ENCODE assay signal across 23 cellular contexts in the genomic region with DNA sequence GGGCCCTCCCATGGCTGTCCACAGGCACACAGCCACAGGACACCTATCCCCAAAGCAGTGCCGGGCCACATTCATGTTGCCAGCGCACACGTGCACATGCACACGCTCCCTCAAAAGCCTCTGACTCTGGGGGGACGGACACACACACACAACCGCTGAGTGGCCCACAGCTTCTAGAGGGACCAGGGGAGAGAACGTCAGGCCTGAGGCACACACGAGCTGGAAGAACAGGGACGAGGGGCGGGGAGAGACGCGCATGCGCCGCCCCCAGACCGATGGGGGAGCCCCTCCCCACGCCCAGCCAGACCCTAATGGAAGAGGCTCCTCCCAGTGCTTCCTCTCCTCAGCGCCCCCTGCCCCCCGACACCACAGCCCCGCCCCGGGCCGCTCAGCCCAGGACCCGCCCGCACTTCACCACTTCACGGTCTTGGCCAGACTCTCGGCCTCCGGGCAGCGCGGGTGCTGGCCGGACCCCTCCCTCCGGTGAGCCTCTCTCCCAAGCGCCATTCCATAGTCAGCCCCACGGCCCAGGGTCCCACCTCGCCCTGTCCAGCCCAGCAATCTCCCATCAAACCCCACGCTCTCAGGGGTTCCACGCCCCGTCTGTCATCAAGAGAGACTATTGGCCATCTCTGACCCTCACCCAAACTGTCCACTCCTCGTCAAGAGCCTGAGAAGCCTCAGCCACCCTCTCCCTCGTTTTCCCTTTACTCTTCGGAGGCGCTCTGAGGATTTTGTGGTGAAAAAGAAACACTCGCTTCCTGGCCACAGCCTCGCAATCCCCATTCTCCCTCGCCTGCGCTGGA. TPM values are rescaled to one million over a fixed set of nuclear protein-coding genes. Genes with fewer than 3 reads are reported as not detected.
DNase-seq lines count a peak whose midpoint lies in the region; ATAC-seq and TF ChIP-seq lines count a peak whose summit lies in the region.
"Had no signal": no experiment of that assay in that cellular context is flagged by ENCODE, and none has a peak within 500 bp of the region (broad histone marks: within the 10 kb centered on the region; RNA-seq: fewer than 3 reads in every experiment).

No MANE protein-coding gene starts in this region.

- H3K9ac ChIP-seq in BLaER1 (no peak overlapping the region), NT2/D1 (ENCODE audit: insufficient read length, low read depth) (peak overlapping the region; percentile 17)

- peaks cover 11% of the 10 kb centered on the region for H3K9me3 Mint-ChIP-seq in glutamatergic neuron (ENCODE audit: unreplicated experiment)
- no peaks in the 10 kb centered on the region for H3K9me3 Mint-ChIP-seq in nephron progenitor cell
- no peaks in the 10 kb centered on the region for H3K9me3 Mint-ChIP-seq in activated naive CD4-positive, alpha-beta T cell treated with anti-CD3 and anti-CD28 coated beads for 36 hours
- H3K9me3 Mint-ChIP-seq: CD4-positive, alpha-beta T cell; effector memory CD8-positive, alpha-beta T cell had no signal

- H3K27me3 Mint-ChIP-seq in glutamatergic neuron (ENCODE audit: unreplicated experiment), result peaks cover 31% of the 10 kb centered on the region
- peaks cover 90% of the 10 kb centered on the region for H3K27me3 Mint-ChIP-seq in nephron progenitor cell (ENCODE audit: low read depth, poor library complexity)
- H3K27me3 Mint-ChIP-seq in activated naive CD4-positive, alpha-beta T cell treated with anti-CD3 and anti-CD28 coated beads for 36 hours (ENCODE audit: low read depth), result peaks cover 58% of the 10 kb centered on the region

- H3K36me3 Mint-ChIP-seq in glutamatergic neuron (ENCODE audit: unreplicated experiment), result no peaks in the 10 kb centered on the region
- H3K36me3 Mint-ChIP-seq in nephron progenitor cell (ENCODE audit: low read depth), result no peaks in the 10 kb centered on the region
- H3K36me3 Mint-ChIP-seq in activated naive CD4-positive, alpha-beta T cell treated with anti-CD3 and anti-CD28 coated beads for 36 hours (ENCODE audit: low read depth), result no peaks in the 10 kb centered on the region

- peaks cover 60% of the 10 kb centered on the region for H3K27me3 ChIP-seq in BLaER1
- peaks cover 45% of the 10 kb centered on the region for H3K27me3 ChIP-seq in NT2/D1 (ENCODE audit: insufficient read depth, insufficient read length)

- H3K27ac ChIP-seq in BLaER1, result no peak overlapping the region
- H3K27ac ChIP-seq: heart right ventricle, right atrium auricular region had no signal

- H3K4me1 ChIP-seq in BLaER1 (peaks cover 43% of the 10 kb centered on the region), NT2/D1 (ENCODE audit: insufficient read depth, insufficient read length) (peaks cover 19% of the 10 kb centered on the region)

- H3K36me3 ChIP-seq in BLaER1, result no peaks in the 10 kb centered on the region
- no peaks in the 10 kb centered on the region for H3K36me3 ChIP-seq in NT2/D1 (ENCODE audit: insufficient read depth, insufficient read length, low read length)
- H3K36me3 ChIP-seq: heart right ventricle, right atrium auricular region had no signal

- intact Hi-C loops in activated naive CD4-positive, alpha-beta T cell treated with anti-CD3 and anti-CD28 coated beads for 36 hours (cut with micrococcal nuclease), result no loop called here

- H3K4me3 ChIP-seq in BLaER1 (no peak overlapping the region), NT2/D1 (ENCODE audit: insufficient read length, low read depth) (no peak overlapping the region)
- H3K4me3 ChIP-seq: heart right ventricle, right atrium auricular region had no signal

- ATAC-seq in GM19328 (IDR thresholded peaks at IDR 0.05; ENCODE audit: unreplicated experiment), result no peak
- no peak for ATAC-seq in HG03039 (IDR thresholded peaks at IDR 0.05; ENCODE audit: unreplicated experiment)
- ATAC-seq: stimulated activated naive CD8-positive, alpha-beta T cell treated with anti-CD3 and anti-CD28 coated beads, Interleukin-15, Interleukin-2, amounts not matched to agents 100 U/mL and 50 U/mL, for 24 hours had no signal

- H4K20me1 ChIP-seq in BLaER1, result peaks cover 6% of the 10 kb centered on the region; the same call in 1 of the 2 replicates

- peaks cover 32% of the 10 kb centered on the region for H3K4me1 Mint-ChIP-seq in glutamatergic neuron (ENCODE audit: low read depth, unreplicated experiment)
- H3K4me1 Mint-ChIP-seq in nephron progenitor cell, result peaks cover 56% of the 10 kb centered on the region
- peaks cover 14% of the 10 kb centered on the region for H3K4me1 Mint-ChIP-seq in activated naive CD4-positive, alpha-beta T cell treated with anti-CD3 and anti-CD28 coated beads for 36 hours (ENCODE audit: low read depth)

- CTCF ChIA-PET in activated naive CD4-positive, alpha-beta T cell treated with anti-CD3 and anti-CD28 coated beads for 36 hours (lab: Charles Lee), result no interaction called here

- peak overlapping the region; percentile 75 for H3K4me3 Mint-ChIP-seq in glutamatergic neuron (ENCODE audit: unreplicated experiment)
- H3K4me3 Mint-ChIP-seq in nephron progenitor cell, result peak overlapping the region; percentile 65
- no peak overlapping the region for H3K4me3 Mint-ChIP-seq in activated naive CD4-positive, alpha-beta T cell treated with anti-CD3 and anti-CD28 coated beads for 36 hours

- H3K9me3 ChIP-seq in BLaER1, result no peaks in the 10 kb centered on the region
- H3K9me3 ChIP-seq in NT2/D1 (ENCODE audit: insufficient read depth, low read length), result no peaks in the 10 kb centered on the region
- H3K9me3 ChIP-seq: heart right ventricle, right atrium auricular region had no signal

- no peak overlapping the region for H3K27ac Mint-ChIP-seq in glutamatergic neuron (ENCODE audit: unreplicated experiment)
- H3K27ac Mint-ChIP-seq in nephron progenitor cell, result no peak overlapping the region
- H3K27ac Mint-ChIP-seq in activated naive CD4-positive, alpha-beta T cell treated with anti-CD3 and anti-CD28 coated beads for 36 hours, result no peak overlapping the region
- H3K27ac Mint-ChIP-seq: CD4-positive, alpha-beta T cell; effector memory CD8-positive, alpha-beta T cell had no signal

- TF ChIP-seq CTCF in glutamatergic neuron (IDR thresholded peaks at IDR 0.05; ENCODE audit: partially characterized antibody, unreplicated experiment), result no peak
- TF ChIP-seq CTCF in nephron progenitor cell (IDR thresholded peaks at IDR 0.05), result no peak

- DNase-seq in NT2/D1 (ENCODE audit: low read depth, low spot score) (no peak), glutamatergic neuron (peak; percentile 38), nephron progenitor cell (peak; percentile 64), NOMO-1 (lab: John Stamatoyannopoulos, UW; ENCODE audit: unreplicated experiment in 2 of 2) (no peak)
- DNase-seq in activated naive CD4-positive, alpha-beta T cell treated with anti-CD3 and anti-CD28 coated beads for 36 hours, result no peak
- DNase-seq: ACHN; activated CD4-positive, CD25-positive, alpha-beta regulatory T cell treated with anti-CD3 and anti-CD28 coated beads, Interleukin-2, amount 50 U/mL, for 72 hours; CD4-positive, alpha-beta T cell; central memory CD4-positive, alpha-beta T cell; effector memory CD8-positive, alpha-beta T cell; heart right ventricle; KG1; NCI-H2029; NCI-H510A; occipital lobe; SIG-M5; stimulated activated CD4-positive, alpha-beta T cell treated with anti-CD3 and anti-CD28 coated beads, Interleukin-15, amount 100 ng/mL, for 24 hours; stimulated activated naive CD8-positive, alpha-beta T cell treated with anti-CD3 and anti-CD28 coated beads, Interleukin-15, Interleukin-2, amounts not matched to agents 100 U/mL and 50 U/mL, for 24 hours; T-helper 9 cell had no signal

- peak overlapping the region; percentile 36 for H3K4me2 ChIP-seq in BLaER1

RNA-seq across cellular contexts. Expression of a gene that starts 11.7 kb away (rescaled TPM):
- 50.4 TPM for total RNA-seq in glutamatergic neuron (ENCODE audit: unreplicated experiment)
- total RNA-seq in activated naive CD4-positive, alpha-beta T cell treated with anti-CD3 and anti-CD28 coated beads for 36 hours, result under 1 TPM; 0.24 to 0.35 TPM

RNA-seq across cellular contexts. Expression of a gene that starts 32.6 kb away (rescaled TPM):
- 2.9 TPM for total RNA-seq in glutamatergic neuron (ENCODE audit: unreplicated experiment)
- total RNA-seq in activated naive CD4-positive, alpha-beta T cell treated with anti-CD3 and anti-CD28 coated beads for 36 hours, result 1 to 10 TPM; 5.2 to 5.6 TPM

RNA-seq across cellular contexts. Expression of a gene that starts 48.4 kb away (rescaled TPM):
- 5.5 TPM for total RNA-seq in glutamatergic neuron (ENCODE audit: unreplicated experiment)
- total RNA-seq in activated naive CD4-positive, alpha-beta T cell treated with anti-CD3 and anti-CD28 coated beads for 36 hours, result under 1 TPM; 0.64 to 0.89 TPM

Comparison
In these comparisons a context has a peak if more than half of its experiments do, and no peak if none do; other contexts are left out.
1. DNase-seq: peak in glutamatergic neuron (single experiment) and nephron progenitor cell (single experiment); none in NT2/D1 (single experiment), NOMO-1 (0 of 2) and activated naive CD4-positive, alpha-beta T cell treated with anti-CD3 and anti-CD28 coated beads for 36 hours (single experiment).
2. RNA of a gene that starts 11.7 kb away (total RNA-seq): 50.4 TPM in glutamatergic neuron (single experiment); 0.24 to 0.35 TPM in activated naive CD4-positive, alpha-beta T cell treated with anti-CD3 and anti-CD28 coated beads for 36 hours; every median in the first group is over 10 times any median in the second.